Comparison of ENCODE assay signal across 20 cellular contexts in the genomic region with DNA sequence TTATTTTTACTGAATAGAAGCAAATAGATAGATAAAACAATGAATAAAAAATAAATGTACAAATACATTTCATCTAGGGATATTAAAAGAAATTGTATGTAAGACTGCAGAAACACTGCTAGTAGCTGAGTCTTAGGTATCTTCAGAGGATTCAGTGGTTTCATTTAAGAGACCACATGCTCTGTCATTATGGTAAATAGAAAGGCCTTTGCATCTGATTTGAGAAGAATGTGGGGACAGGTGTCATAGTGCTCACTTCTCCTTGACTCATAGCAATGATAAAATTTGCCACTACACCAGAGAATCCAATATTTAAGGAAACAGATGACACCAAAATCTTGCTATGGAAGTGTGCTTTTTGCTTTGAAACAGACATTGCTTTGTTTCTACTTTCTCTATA. TPM values are rescaled to one million over a fixed set of nuclear protein-coding genes. Genes with fewer than 3 reads are reported as not detected.
DNase-seq lines count a peak whose midpoint lies in the region; ATAC-seq and TF ChIP-seq lines count a peak whose summit lies in the region.
"Had no signal": no experiment of that assay in that cellular context is flagged by ENCODE, and none has a peak within 500 bp of the region (broad histone marks: within the 10 kb centered on the region; RNA-seq: fewer than 3 reads in every experiment).

No MANE protein-coding gene starts in this region.

- no peaks in the 10 kb centered on the region for H3K36me3 Mint-ChIP-seq in activated B cell treated with CpG ODN at 0.5 μM for 24 hours (ENCODE audit: low read depth)
- H3K36me3 Mint-ChIP-seq: immature natural killer cell had no signal

- peak; percentile 60 for ATAC-seq in GM18520 (IDR thresholded peaks at IDR 0.05; ENCODE audit: unreplicated experiment)
- ATAC-seq in GM21390 (IDR thresholded peaks at IDR 0.05; ENCODE audit: unreplicated experiment) = peak; percentile 86
- peak; percentile 68 for ATAC-seq in HG03045 (IDR thresholded peaks at IDR 0.05; ENCODE audit: unreplicated experiment)
- ATAC-seq in activated B cell treated with CpG ODN at 0.5 μM for 24 hours (ENCODE audit: low read depth) = peak; percentile 34
- no peak for ATAC-seq in HG02642 (IDR thresholded peaks at IDR 0.05; ENCODE audit: poor library complexity, unreplicated experiment)
- ATAC-seq: right cardiac atrium had no signal

- peaks cover 4% of the 10 kb centered on the region for H3K9me3 Mint-ChIP-seq in activated B cell treated with CpG ODN at 0.5 μM for 24 hours
- H3K9me3 Mint-ChIP-seq: immature natural killer cell had no signal

- POLR2A ChIA-PET in activated B cell treated with CpG ODN at 0.5 μM for 24 hours (lab: Charles Lee) = no interaction called here

- no peak for TF ChIP-seq CTCF in activated B cell treated with CpG ODN at 0.5 μM for 24 hours (IDR thresholded peaks at IDR 0.05)

- CTCF ChIA-PET in activated B cell treated with CpG ODN at 0.5 μM for 24 hours (lab: Charles Lee) = no interaction called here

- peaks cover 7% of the 10 kb centered on the region for H3K4me1 Mint-ChIP-seq in activated B cell treated with CpG ODN at 0.5 μM for 24 hours
- H3K4me1 Mint-ChIP-seq: immature natural killer cell had no signal

- DNase-seq in activated B cell treated with CpG ODN at 0.5 μM for 24 hours (no peak), AG08395 (ENCODE audit: low spot score) (no peak), NCI-H524 (lab: John Stamatoyannopoulos, UW) (no peak)
- no peak for DNase-seq in activated effector memory CD4-positive, alpha-beta T cell treated with Interleukin-2 at 50 U/mL for 16 hours
- DNase-seq: central memory CD4-positive, alpha-beta T cell; DMS153; endodermal cell; mesendoderm; NCI-H2171 treated with DMSO at 0.1 percent for 48 hours; right cardiac atrium; stimulated activated CD4-positive, alpha-beta T cell treated with anti-CD3 and anti-CD28 coated beads, Interleukin-4, amount 100 ng/mL, for 4 hours; stimulated activated naive CD4-positive, alpha-beta T cell had no signal

- no peaks in the 10 kb centered on the region for H3K27me3 Mint-ChIP-seq in activated B cell treated with CpG ODN at 0.5 μM for 24 hours
- H3K27me3 Mint-ChIP-seq: B cell had no signal

- intact Hi-C loops in activated B cell treated with CpG ODN at 0.5 μM for 24 hours (cut with micrococcal nuclease) = no loop called here

- no peak overlapping the region for H3K27ac Mint-ChIP-seq in activated B cell treated with CpG ODN at 0.5 μM for 24 hours
- H3K27ac Mint-ChIP-seq: B cell, endodermal cell, immature natural killer cell had no signal

- no peak overlapping the region for H3K4me3 Mint-ChIP-seq in activated B cell treated with CpG ODN at 0.5 μM for 24 hours
- H3K4me3 Mint-ChIP-seq: endodermal cell, immature natural killer cell had no signal

RNA-seq across cellular contexts. Expression of gene PPP1R2C, which starts 59.8 kb away (rescaled TPM):
- not detected in 2 replicates for total RNA-seq in activated B cell treated with CpG ODN at 0.5 μM for 24 hours
- total RNA-seq: B cell, endodermal cell, frontal cortex, right cardiac atrium, urinary bladder had no signal
